ENCODE assay signal across 9 cellular contexts in the genomic region with DNA sequence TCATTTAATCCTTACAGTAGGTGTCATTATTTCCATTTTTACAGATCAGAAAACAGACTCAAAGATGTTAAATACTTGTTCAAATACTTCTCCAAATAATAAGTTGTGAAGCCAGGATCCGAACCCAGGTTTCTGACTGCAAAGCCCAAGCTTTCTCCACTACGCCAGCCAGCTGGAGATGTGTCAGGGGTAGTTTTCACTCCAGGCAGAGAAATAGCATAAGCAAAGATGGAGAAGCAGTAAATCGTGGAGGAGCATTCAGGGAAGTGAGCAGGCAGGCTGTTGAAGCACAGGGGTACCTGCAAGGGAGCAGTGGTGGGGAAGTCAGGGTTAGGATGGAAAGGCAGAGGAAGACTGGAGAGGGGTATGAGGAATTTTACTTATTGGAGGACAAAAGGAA. TPM values are rescaled to one million over a fixed set of nuclear protein-coding genes. Genes with fewer than 3 reads are reported as not detected.
A peak's percentile ranks its signal among the peaks of the same experiment; 100 is the strongest.
DNase-seq lines count a peak whose midpoint lies in the region; ATAC-seq, FAIRE-seq and TF ChIP-seq lines count a peak whose summit lies in the region.
"Had no signal": no experiment of that assay in that cellular context is flagged by ENCODE, and none has a peak within 500 bp of the region (broad histone marks: within the 10 kb centered on the region; RNA-seq: fewer than 3 reads in every experiment).

No MANE protein-coding gene starts in this region.

- H3K9ac ChIP-seq in keratinocyte (ENCODE audit: control insufficient read depth, extremely low read depth, insufficient read depth, low read length): peak overlapping the region; percentile 22

- H3K4me1 ChIP-seq in adrenal gland (replicated peaks in 1 of 2): peaks cover 56 to 64% of the 10 kb centered on the region in 2 donors
- H3K4me1 ChIP-seq in keratinocyte (ENCODE audit: control insufficient read depth, extremely low read depth, insufficient read depth, low read length): peaks cover 44% of the 10 kb centered on the region
- peaks cover 58 to 86% (median 76%) of the 10 kb centered on the region in 6 donors for H3K4me1 ChIP-seq in spleen

- H3K9me3 ChIP-seq in adrenal gland (replicated peaks in 1 of 3) (no peaks in the 10 kb centered on the region), keratinocyte (ENCODE audit: control insufficient read depth, low read depth, low read length) (no peaks in the 10 kb centered on the region), spleen (no peaks in the 10 kb centered on the region)

- H3K4me3 ChIP-seq in HFF-Myc (replicated peaks; ENCODE audit: low read depth, low read length) (peak overlapping the region; percentile 83), adrenal gland (peak overlapping the region in 1 of 4 donors; percentile 90), keratinocyte (ENCODE audit: control insufficient read depth in 2 of 3, extremely low read depth in 1 of 3, insufficient read depth in 2 of 3, low read depth in 1 of 3, low read length in 3 of 3) (peak overlapping the region in 2 of 3 experiments; percentile 38 to 95), spleen (peak overlapping the region in 7 of 8 donors; percentile 23 to 90 (median 71))

- no peaks in the 10 kb centered on the region for H3K27me3 Mint-ChIP-seq in activated T-helper 2 cell treated with anti-CD3 and anti-CD28 coated beads, Interferon-gamma antibody, Interleukin-2, Interleukin-4, amounts not matched to agents 10 μg/mL and 5 μg/mL and 100 μg/mL, durations not matched to agents 14 hours and 24 hours and 36 hours (ENCODE audit: low read depth)
- H3K27me3 Mint-ChIP-seq: activated naive CD8-positive, alpha-beta T cell treated with anti-CD3 and anti-CD28 coated beads, Interleukin-2, amount 50 U/mL, for 24 hours had no signal

- no peak for FAIRE-seq in keratinocyte (lab: Jason Lieb, UNC)

- H3K36me3 ChIP-seq in adrenal gland (replicated peaks in 1 of 2): peaks cover 0 to 17% of the 10 kb centered on the region in 2 donors
- peaks cover 12 to 20% of the 10 kb centered on the region in 2 experiments for H3K36me3 ChIP-seq in keratinocyte (ENCODE audit: control insufficient read depth in 2 of 2, extremely low read depth in 1 of 2, insufficient read depth in 2 of 2, low read length in 2 of 2)
- H3K36me3 ChIP-seq in spleen: peaks cover 0 to 44% (median 23%) of the 10 kb centered on the region in 6 donors

- DNase-seq in HFF-Myc (ENCODE audit: extremely low read depth, low read depth): no peak
- no peak for DNase-seq in adrenal gland
- DNase-seq in keratinocyte (ENCODE audit: low read depth, low spot score): no peak
- no peak for DNase-seq in spleen
- DNase-seq in activated T-helper 2 cell treated with anti-CD3 and anti-CD28 coated beads, Interferon-gamma antibody, Interleukin-2, Interleukin-4, amounts not matched to agents 10 μg/mL and 5 μg/mL and 100 μg/mL, durations not matched to agents 14 hours and 24 hours and 36 hours (ENCODE audit: low spot score): no peak
- no peak for DNase-seq in activated naive CD4-positive, alpha-beta T cell treated with Interleukin-2 at 50 U/mL for 16 hours
- no peak for DNase-seq in stimulated activated CD4-positive, alpha-beta T cell treated with anti-CD3 and anti-CD28 coated beads, Interleukin-15, amount 100 ng/mL, for 24 hours

- WGBS in adrenal gland, 4 donors: 35 to 55% (median 39%) methylated on average over 3 of the region's 3 CpGs
- 31 to 53% (median 48%) methylated on average over 3 of the region's 3 CpGs for WGBS in spleen, 5 donors

- TF ChIP-seq CTCF in HFF-Myc (IDR thresholded peaks at IDR 0.05; ENCODE audit: low read depth, low read length, missing control alignments): no peak
- TF ChIP-seq CTCF in adrenal gland (IDR thresholded peaks at IDR 0.05): no peak
- no peak for TF ChIP-seq CTCF in keratinocyte (optimal IDR thresholded peaks at IDR 0.05 in 1 of 3, IDR thresholded peaks at IDR 0.05 in 1 of 3, conservative IDR thresholded peaks at IDR 0.05 in 1 of 3; ENCODE audit: extremely low read depth in 1 of 3, insufficient read depth in 2 of 3, low read length in 3 of 3)
- no peak for TF ChIP-seq CTCF in spleen (IDR thresholded peaks at IDR 0.05 in 8 of 11, conservative IDR thresholded peaks at IDR 0.05 in 3 of 11)

- peaks cover 7% of the 10 kb centered on the region for H3K9me1 ChIP-seq in keratinocyte (ENCODE audit: control insufficient read depth, extremely low read depth, insufficient read depth, low read length)

- H3K27me3 ChIP-seq in adrenal gland: no peaks in the 10 kb centered on the region
- H3K27me3 ChIP-seq in keratinocyte (ENCODE audit: control insufficient read depth, extremely low read depth, insufficient read depth, low read length): no peaks in the 10 kb centered on the region
- no peaks in the 10 kb centered on the region for H3K27me3 ChIP-seq in spleen (replicated peaks in 1 of 7)

- no peak overlapping the region for H2AFZ ChIP-seq in keratinocyte (ENCODE audit: control insufficient read depth, low read length)

- H3K4me1 Mint-ChIP-seq in activated T-helper 2 cell treated with anti-CD3 and anti-CD28 coated beads, Interferon-gamma antibody, Interleukin-2, Interleukin-4, amounts not matched to agents 10 μg/mL and 5 μg/mL and 100 μg/mL, durations not matched to agents 14 hours and 24 hours and 36 hours (ENCODE audit: low read depth): peaks cover 17% of the 10 kb centered on the region

- no peaks in the 10 kb centered on the region for H3K9me3 Mint-ChIP-seq in activated T-helper 2 cell treated with anti-CD3 and anti-CD28 coated beads, Interferon-gamma antibody, Interleukin-2, Interleukin-4, amounts not matched to agents 10 μg/mL and 5 μg/mL and 100 μg/mL, durations not matched to agents 14 hours and 24 hours and 36 hours
- H3K9me3 Mint-ChIP-seq: activated naive CD8-positive, alpha-beta T cell treated with anti-CD3 and anti-CD28 coated beads, Interleukin-2, amount 50 U/mL, for 24 hours had no signal

- H3K27ac ChIP-seq in adrenal gland (peak overlapping the region in 4 of 5 donors; percentile 49 to 99 (median 78)), keratinocyte (ENCODE audit: control insufficient read depth, insufficient read depth, low read length) (no peak overlapping the region), spleen (peak overlapping the region; percentile 28 to 100 (median 98))

- H3K4me2 ChIP-seq in keratinocyte (ENCODE audit: control insufficient read depth, extremely low read depth, insufficient read depth, low read depth, low read length): peak overlapping the region; percentile 95

- H3K4me3 Mint-ChIP-seq in activated T-helper 2 cell treated with anti-CD3 and anti-CD28 coated beads, Interferon-gamma antibody, Interleukin-2, Interleukin-4, amounts not matched to agents 10 μg/mL and 5 μg/mL and 100 μg/mL, durations not matched to agents 14 hours and 24 hours and 36 hours (ENCODE audit: low read depth): no peak overlapping the region
- H3K4me3 Mint-ChIP-seq: activated naive CD8-positive, alpha-beta T cell treated with anti-CD3 and anti-CD28 coated beads, Interleukin-2, amount 50 U/mL, for 24 hours had no signal

- intact Hi-C loops in adrenal gland (cut with DNase I) (loop anchor here in 1 of 2 donors (5.0 kb wide), 1 partner anchor 37 kb away; no protein-coding TSS in a partner anchor), spleen (cut with DNase I; ENCODE audit: low total_unique reads) (no loop called here)
- intact Hi-C loops in activated T-helper 2 cell treated with anti-CD3 and anti-CD28 coated beads, Interferon-gamma antibody, Interleukin-2, Interleukin-4, amounts not matched to agents 10 μg/mL and 5 μg/mL and 100 μg/mL, durations not matched to agents 14 hours and 24 hours and 36 hours (cut with micrococcal nuclease): loop anchor here (2.0 kb wide), 2 partner anchors 40 to 82 kb away; partner anchors contain the start of gene TPM2

- no peak for ATAC-seq in GM21528 (IDR thresholded peaks at IDR 0.05; ENCODE audit: low FRiP score, unreplicated experiment)

- H3K36me3 Mint-ChIP-seq in activated T-helper 2 cell treated with anti-CD3 and anti-CD28 coated beads, Interferon-gamma antibody, Interleukin-2, Interleukin-4, amounts not matched to agents 10 μg/mL and 5 μg/mL and 100 μg/mL, durations not matched to agents 14 hours and 24 hours and 36 hours (ENCODE audit: low read depth): peaks cover 34% of the 10 kb centered on the region

- TF ChIP-seq POLR2A in adrenal gland (IDR thresholded peaks at IDR 0.05) (no peak), spleen (IDR thresholded peaks at IDR 0.05) (no peak)

- no peak overlapping the region for H3K27ac Mint-ChIP-seq in activated T-helper 2 cell treated with anti-CD3 and anti-CD28 coated beads, Interferon-gamma antibody, Interleukin-2, Interleukin-4, amounts not matched to agents 10 μg/mL and 5 μg/mL and 100 μg/mL, durations not matched to agents 14 hours and 24 hours and 36 hours
- H3K27ac Mint-ChIP-seq: activated naive CD8-positive, alpha-beta T cell treated with anti-CD3 and anti-CD28 coated beads, Interleukin-2, amount 50 U/mL, for 24 hours had no signal

- H3K79me2 ChIP-seq in keratinocyte (ENCODE audit: control insufficient read depth, insufficient read depth, low read length): peaks cover 63% of the 10 kb centered on the region

- peaks cover 26% of the 10 kb centered on the region for H4K20me1 ChIP-seq in keratinocyte (ENCODE audit: control insufficient read depth, extremely low read depth, insufficient read depth, low read length)

- dilution Hi-C loops in keratinocyte (cut with MboI; ENCODE audit: extremely low pct_ligation_motif_present, low sequenced_read_pairs): no loop called here

RNA-seq across cellular contexts. Expression of gene TLN1, which starts 2.9 kb away (rescaled TPM):
- total RNA-seq in adrenal gland (100 to 1,000 TPM; 269 to 565 (median 372) TPM), spleen (100 to 1,000 TPM; 356 to 881 (median 592) TPM)
- polyA plus RNA-seq in adrenal gland (100 to 1,000 TPM; 165 to 232 (median 178) TPM), keratinocyte (53.0 to 98.3 TPM (median 54.6 TPM) in 3 replicates), spleen (100 to 1,000 TPM in 1 of 3 donors, 10 to 100 TPM in 2; 79.9 to 122 (median 95.5) TPM)
- polyA plus RNA-seq in keratinocyte (2011; ENCODE audit: low read depth): 80.1 TPM
- polyA plus RNA-seq in keratinocyte (2011; cell fraction: cytosol; rRNA removed): 34.1 and 58.4 TPM in 2 replicates
- 115 and 144 TPM in 2 replicates for polyA plus RNA-seq in keratinocyte (2011; cell fraction: nucleus; rRNA removed)
- 36.2 and 124 TPM in 2 replicates for polyA plus RNA-seq in keratinocyte (2012; ENCODE audit: low replicate concordance)
- 196 to 448 TPM (median 286 TPM) in 3 replicates for polyA minus RNA-seq in keratinocyte
- 291 TPM for polyA minus RNA-seq in keratinocyte (2011; cell fraction: cytosol; rRNA and poly(A)+ RNA removed)
- polyA minus RNA-seq in keratinocyte (2011; cell fraction: nucleus; rRNA and poly(A)+ RNA removed): 223 and 237 TPM in 2 replicates
- total RNA-seq in activated T-helper 2 cell treated with anti-CD3 and anti-CD28 coated beads, Interferon-gamma antibody, Interleukin-2, Interleukin-4, amounts not matched to agents 10 μg/mL and 5 μg/mL and 100 μg/mL, durations not matched to agents 14 hours and 24 hours and 36 hours: 253 and 267 TPM in 2 replicates

RNA-seq across cellular contexts. Expression of gene CREB3, which starts 3.4 kb away (rescaled TPM):
- total RNA-seq in adrenal gland: 100 to 1,000 TPM in 1 of 8 donors, 10 to 100 TPM in 7; 47.0 to 142 (median 59.0) TPM
- 100 to 1,000 TPM in 1 of 3 donors, 10 to 100 TPM in 2; 47.6 to 113 (median 52.0) TPM for polyA plus RNA-seq in adrenal gland
- 24.6 to 33.2 TPM (median 27.0 TPM) in 3 replicates for polyA plus RNA-seq in keratinocyte
- polyA plus RNA-seq in keratinocyte (2011; ENCODE audit: low read depth): 9.8 TPM
- polyA plus RNA-seq in keratinocyte (2011; cell fraction: cytosol; rRNA removed): 28.5 and 33.1 TPM in 2 replicates
- 18.5 and 22.8 TPM in 2 replicates for polyA plus RNA-seq in keratinocyte (2011; cell fraction: nucleus; rRNA removed)
- polyA plus RNA-seq in keratinocyte (2012; ENCODE audit: low replicate concordance): 16.2 and 38.5 TPM in 2 replicates
- polyA minus RNA-seq in keratinocyte: 16.6 to 46.4 TPM (median 17.6 TPM) in 3 replicates
- polyA minus RNA-seq in keratinocyte (2011; cell fraction: cytosol; rRNA and poly(A)+ RNA removed): 16.1 TPM
- 8.3 and 13.7 TPM in 2 replicates for polyA minus RNA-seq in keratinocyte (2011; cell fraction: nucleus; rRNA and poly(A)+ RNA removed)
- 10 to 100 TPM; 21.8 to 35.9 (median 26.0) TPM for total RNA-seq in spleen
- polyA plus RNA-seq in spleen: 10 to 100 TPM; 14.7 to 26.7 (median 20.9) TPM
- total RNA-seq in activated T-helper 2 cell treated with anti-CD3 and anti-CD28 coated beads, Interferon-gamma antibody, Interleukin-2, Interleukin-4, amounts not matched to agents 10 μg/mL and 5 μg/mL and 100 μg/mL, durations not matched to agents 14 hours and 24 hours and 36 hours: 34.3 and 34.5 TPM in 2 replicates

RNA-seq across cellular contexts. Expression of gene GBA2, which starts 19.9 kb away (rescaled TPM):
- 10 to 100 TPM; 28.5 to 74.5 (median 52.6) TPM for total RNA-seq in adrenal gland
- polyA plus RNA-seq in adrenal gland: 10 to 100 TPM; 42.4 to 84.8 (median 79.0) TPM
- polyA plus RNA-seq in keratinocyte: 28.7 to 42.2 TPM (median 31.7 TPM) in 3 replicates
- 27.2 TPM for polyA plus RNA-seq in keratinocyte (2011; ENCODE audit: low read depth)
- 10.6 and 13.0 TPM in 2 replicates for polyA plus RNA-seq in keratinocyte (2011; cell fraction: cytosol; rRNA removed)
- polyA plus RNA-seq in keratinocyte (2011; cell fraction: nucleus; rRNA removed): 177 and 188 TPM in 2 replicates
- polyA plus RNA-seq in keratinocyte (2012; ENCODE audit: low replicate concordance): 24.1 and 39.6 TPM in 2 replicates
- polyA minus RNA-seq in keratinocyte: 30.6 to 49.5 TPM (median 46.2 TPM) in 3 replicates
- 15.9 TPM for polyA minus RNA-seq in keratinocyte (2011; cell fraction: cytosol; rRNA and poly(A)+ RNA removed)
- polyA minus RNA-seq in keratinocyte (2011; cell fraction: nucleus; rRNA and poly(A)+ RNA removed): 33.3 and 43.7 TPM in 2 replicates
- total RNA-seq in spleen: 100 to 1,000 TPM in 1 of 7 donors, 10 to 100 TPM in 6; 70.5 to 111 (median 74.3) TPM
- 10 to 100 TPM; 22.8 to 40.9 (median 37.9) TPM for polyA plus RNA-seq in spleen
- 54.0 and 57.0 TPM in 2 replicates for total RNA-seq in activated T-helper 2 cell treated with anti-CD3 and anti-CD28 coated beads, Interferon-gamma antibody, Interleukin-2, Interleukin-4, amounts not matched to agents 10 μg/mL and 5 μg/mL and 100 μg/mL, durations not matched to agents 14 hours and 24 hours and 36 hours

RNA-seq across cellular contexts. Expression of gene RGP1, which starts 20.0 kb away (rescaled TPM):
- total RNA-seq in adrenal gland (10 to 100 TPM; 17.1 to 41.2 (median 28.9) TPM), spleen (10 to 100 TPM; 19.7 to 29.2 (median 22.0) TPM)
- polyA plus RNA-seq in adrenal gland (10 to 100 TPM in 2 of 3 donors, 1 to 10 TPM in 1; 6.4 to 24.7 (median 13.5) TPM), keratinocyte (17.6 to 19.8 TPM (median 18.3 TPM) in 3 replicates), spleen (1 to 10 TPM; 2.2 to 9.5 (median 2.5) TPM)
- polyA plus RNA-seq in keratinocyte (2011; ENCODE audit: low read depth): 3.1 TPM
- 16.4 and 17.6 TPM in 2 replicates for polyA plus RNA-seq in keratinocyte (2011; cell fraction: cytosol; rRNA removed)
- polyA plus RNA-seq in keratinocyte (2011; cell fraction: nucleus; rRNA removed): 33.5 and 35.2 TPM in 2 replicates
- 9.1 and 17.9 TPM in 2 replicates for polyA plus RNA-seq in keratinocyte (2012; ENCODE audit: low replicate concordance)
- 21.6 to 42.2 TPM (median 24.7 TPM) in 3 replicates for polyA minus RNA-seq in keratinocyte
- 13.2 TPM for polyA minus RNA-seq in keratinocyte (2011; cell fraction: cytosol; rRNA and poly(A)+ RNA removed)
- 11.6 and 16.5 TPM in 2 replicates for polyA minus RNA-seq in keratinocyte (2011; cell fraction: nucleus; rRNA and poly(A)+ RNA removed)
- total RNA-seq in activated T-helper 2 cell treated with anti-CD3 and anti-CD28 coated beads, Interferon-gamma antibody, Interleukin-2, Interleukin-4, amounts not matched to agents 10 μg/mL and 5 μg/mL and 100 μg/mL, durations not matched to agents 14 hours and 24 hours and 36 hours: 17.0 and 17.1 TPM in 2 replicates

RNA-seq across cellular contexts. Expression of gene MSMP, which starts 25.0 kb away (rescaled TPM):
- total RNA-seq in adrenal gland (1 to 10 TPM in 2 of 8 donors, not detected in 6; 1.1 to 2.0 TPM), spleen (not detected)
- polyA plus RNA-seq in adrenal gland (1 to 10 TPM in 1 of 3 donors, under 1 TPM in 1, not detected in 1; 0.56 to 1.3 TPM), keratinocyte (not detected in 3 replicates), spleen (1 to 10 TPM in 1 of 3 donors, under 1 TPM in 2; 0.58 to 1.6 (median 0.63) TPM)
- polyA plus RNA-seq in keratinocyte (2011; ENCODE audit: low read depth): 0.57 TPM
- polyA plus RNA-seq in keratinocyte (2011; cell fraction: cytosol; rRNA removed): not detected in 2 replicates
- polyA plus RNA-seq in keratinocyte (2011; cell fraction: nucleus; rRNA removed): not detected in 2 replicates
- polyA plus RNA-seq in keratinocyte (2012; ENCODE audit: low replicate concordance): not detected in 2 replicates
- not detected in 3 replicates for polyA minus RNA-seq in keratinocyte
- not detected for polyA minus RNA-seq in keratinocyte (2011; cell fraction: cytosol; rRNA and poly(A)+ RNA removed)
- not detected in 2 replicates for polyA minus RNA-seq in keratinocyte (2011; cell fraction: nucleus; rRNA and poly(A)+ RNA removed)
- 0.37 and 0.41 TPM in 2 replicates for total RNA-seq in activated T-helper 2 cell treated with anti-CD3 and anti-CD28 coated beads, Interferon-gamma antibody, Interleukin-2, Interleukin-4, amounts not matched to agents 10 μg/mL and 5 μg/mL and 100 μg/mL, durations not matched to agents 14 hours and 24 hours and 36 hours
